ENCODE assay signal across 22 cellular contexts in genomic region chr18:27887287-27887686, GRCh38.
A peak's percentile ranks its signal among the peaks of the same experiment; 100 is the strongest.
DNase-seq lines count a peak whose midpoint lies in the region; TF ChIP-seq lines count a peak whose summit lies in the region.
"Had no signal": no experiment of that assay in that cellular context is flagged by ENCODE, and none has a peak within 500 bp of the region (broad histone marks: within the 10 kb centered on the region; RNA-seq: fewer than 3 reads in every experiment).

No MANE protein-coding gene starts in this region.

- H4K20me1 ChIP-seq in osteoblast (ENCODE audit: insufficient read depth, low read length) (no peaks in the 10 kb centered on the region), OCI-LY7 (ENCODE audit: insufficient read depth, low read length) (no peaks in the 10 kb centered on the region)

- H3K4me2 ChIP-seq in osteoblast (ENCODE audit: insufficient read depth, low read length) (peak overlapping the region; percentile 60), OCI-LY7 (ENCODE audit: low read length) (no peak overlapping the region)

- H2AFZ ChIP-seq in osteoblast (ENCODE audit: low read length) (peak overlapping the region; percentile 72), OCI-LY7 (ENCODE audit: low read length) (no peak overlapping the region)

- peaks cover 13% of the 10 kb centered on the region for H3K4me1 ChIP-seq in osteoblast (ENCODE audit: insufficient read depth, low read length)
- H3K4me1 ChIP-seq in OCI-LY7 (ENCODE audit: insufficient read depth, low read length, poor library complexity, severe bottlenecking) = no peaks in the 10 kb centered on the region
- H3K4me1 ChIP-seq: lower lobe of right lung, parathyroid adenoma had no signal

- H3K27ac ChIP-seq in osteoblast (ENCODE audit: low read depth, low read length) (peak overlapping the region; percentile 58), OCI-LY7 (ENCODE audit: low read depth, low read length, poor library complexity, severe bottlenecking) (no peak overlapping the region)
- H3K27ac ChIP-seq: coronary artery, lower lobe of right lung, parathyroid adenoma, VCaP had no signal

- DNase-seq in H4 (ENCODE audit: low spot score) (peak; percentile 16), NCI-H69 (lab: John Stamatoyannopoulos, UW) (peak; percentile 66), epithelial cell of esophagus (ENCODE audit: low read depth) (peak; percentile 78), osteoblast (ENCODE audit: insufficient read length, low spot score, missing footprints) (no peak), OCI-LY7 (ENCODE audit: low spot score) (no peak), NCI-H2029 (lab: John Stamatoyannopoulos, UW) (no peak), activated gamma-delta T cell (lab: John Stamatoyannopoulos, UW) (no peak), NCI-H774 (lab: John Stamatoyannopoulos, UW) (no peak)
- DNase-seq: activated CD4-positive, alpha-beta T cell treated with anti-CD3 and anti-CD28 coated beads, Interleukin-2, amount 50 U/mL, for 48 hours; activated naive CD4-positive, alpha-beta T cell treated with anti-CD3 and anti-CD28 coated beads, Interleukin-2, amount 10 ng/mL, durations not matched to agents 7 days and 5 days; activated T-cell treated with anti-CD3 and anti-CD28 coated beads for 4 hours; COR-L47; foreskin melanocyte; lower lobe of right lung; naive B cell; NCI-H1694 treated with DMSO at 0.1 percent for 48 hours; NCI-H446; stimulated activated CD4-positive, alpha-beta T cell treated with anti-CD3 and anti-CD28 coated beads, Interleukin-4, amount 100 ng/mL, for 24 hours; substantia nigra had no signal

- H3K9me3 ChIP-seq in osteoblast (ENCODE audit: low read depth, low read length) (no peaks in the 10 kb centered on the region), OCI-LY7 (ENCODE audit: low read length) (no peaks in the 10 kb centered on the region)
- H3K9me3 ChIP-seq: lower lobe of right lung had no signal

- H3K4me3 ChIP-seq in epithelial cell of esophagus (ENCODE audit: low read length) (no peak overlapping the region), osteoblast (ENCODE audit: insufficient read depth, low read length) (no peak overlapping the region), OCI-LY7 (ENCODE audit: low read depth, low read length, poor library complexity, severe bottlenecking) (no peak overlapping the region)
- H3K4me3 ChIP-seq: coronary artery, lower lobe of right lung had no signal

- POLR2A ChIA-PET in OCI-LY7 (lab: Charles Lee) = no interaction called here

- intact Hi-C loops in OCI-LY7 (cut with micrococcal nuclease; ENCODE audit: unreplicated experiment) = loop anchor here (10.0 kb wide), 1 partner anchor 62 kb away; no protein-coding TSS in a partner anchor

- H3K36me3 ChIP-seq in osteoblast (ENCODE audit: insufficient read depth, low read length) (no peaks in the 10 kb centered on the region), OCI-LY7 (ENCODE audit: insufficient read depth, low read length) (no peaks in the 10 kb centered on the region)
- H3K36me3 ChIP-seq: lower lobe of right lung had no signal

- H3K9me2 ChIP-seq in OCI-LY7 (ENCODE audit: insufficient read depth, low read length) = no peaks in the 10 kb centered on the region

- CTCF ChIA-PET in OCI-LY7 (lab: Charles Lee; ENCODE audit: unreplicated experiment) = no interaction called here

- no TSS peak for BruUV-seq in OCI-LY7 (replicated peaks; lab: Mats Ljungman, UMichigan)

- TF ChIP-seq CTCF in epithelial cell of esophagus (IDR thresholded peaks at IDR 0.05; ENCODE audit: insufficient read depth, low read depth, low read length, missing control alignments) = no peak
- TF ChIP-seq CTCF in osteoblast (IDR thresholded peaks at IDR 0.05; ENCODE audit: extremely low read depth, low read depth, low read length) = no peak
- TF ChIP-seq CTCF in OCI-LY7 (conservative IDR thresholded peaks at IDR 0.05; ENCODE audit: low read length) = no peak

- H3K27me3 ChIP-seq in osteoblast (ENCODE audit: insufficient read depth, low read length) = no peaks in the 10 kb centered on the region

- H3K79me2 ChIP-seq in osteoblast (ENCODE audit: insufficient read depth, low read length) (no peaks in the 10 kb centered on the region), OCI-LY7 (ENCODE audit: insufficient read depth, low read depth, low read length) (no peaks in the 10 kb centered on the region)
- H3K79me2 ChIP-seq: parathyroid adenoma had no signal

Comparison
In these comparisons a context has a peak if more than half of its experiments do, and no peak if none do; other contexts are left out.
1. DNase-seq: peak in H4 (single experiment), NCI-H69 (single experiment) and epithelial cell of esophagus (single experiment); none in osteoblast (single experiment), OCI-LY7 (single experiment), NCI-H2029 (single experiment), activated gamma-delta T cell (single experiment) and NCI-H774 (single experiment).